ENCODE assay signal across 43 cellular contexts in genomic region chr1:170198090-170198489, GRCh38. TPM values are rescaled to one million over a fixed set of nuclear protein-coding genes. Genes with fewer than 3 reads are reported as not detected.
"Had no signal": no experiment of that assay in that cellular context is flagged by ENCODE, and none has a peak within 500 bp of the region (broad histone marks: within the 10 kb centered on the region; RNA-seq: fewer than 3 reads in every experiment).

No MANE protein-coding gene starts in this region.

- H3K36me3 Mint-ChIP-seq: activated naive CD4-positive, alpha-beta T cell treated with anti-CD3 and anti-CD28 coated beads, Interleukin-2, amount 10 ng/mL, durations not matched to agents 7 days and 5 days; activated naive CD4-positive, alpha-beta T cell treated with anti-CD3 and anti-CD28 coated beads, Interleukin-2, amount 50 U/mL, for 24 hours; activated naive CD4-positive, alpha-beta T cell treated with anti-CD3 and anti-CD28 coated beads, Interleukin-2, amount 50 U/mL, for 72 hours; activated naive CD8-positive, alpha-beta T cell; activated naive CD8-positive, alpha-beta T cell treated with anti-CD3 and anti-CD28 coated beads for 36 hours; activated naive CD8-positive, alpha-beta T cell treated with anti-CD3 and anti-CD28 coated beads, Interleukin-2, amount 10 ng/mL, durations not matched to agents 7 days and 5 days; brain had no signal

- H3K4me3 Mint-ChIP-seq: activated naive CD4-positive, alpha-beta T cell treated with anti-CD3 and anti-CD28 coated beads for 36 hours; activated naive CD4-positive, alpha-beta T cell treated with anti-CD3 and anti-CD28 coated beads, Interleukin-2, amount 10 ng/mL, durations not matched to agents 7 days and 5 days; activated naive CD4-positive, alpha-beta T cell treated with anti-CD3 and anti-CD28 coated beads, Interleukin-2, amount 50 U/mL, for 24 hours; activated naive CD8-positive, alpha-beta T cell; activated naive CD8-positive, alpha-beta T cell treated with anti-CD3 and anti-CD28 coated beads for 36 hours; activated naive CD8-positive, alpha-beta T cell treated with anti-CD3 and anti-CD28 coated beads, Interleukin-2, amount 10 ng/mL, durations not matched to agents 7 days and 5 days; activated naive CD8-positive, alpha-beta T cell treated with anti-CD3 and anti-CD28 coated beads, Interleukin-2, amount 50 U/mL, for 24 hours; activated T-cell treated with anti-CD3 and anti-CD28 coated beads, Interleukin-2, amount 50 U/mL, for 24 hours; activated T-cell treated with anti-CD3 and anti-CD28 coated beads, Interleukin-2, amount 50 U/mL, for 4 hours; activated T-cell treated with anti-CD3 and anti-CD28 coated beads, Interleukin-2, amount 50 U/mL, for 72 hours; activated T-helper 1 cell treated with anti-CD3 and anti-CD28 coated beads, Interleukin-12 subunit alpha, Interleukin-12 subunit beta, Interleukin-2, Interleukin-4 antibody, amounts not matched to agents 30 ng/mL and 10 ng/mL and 1 ng/mL, durations not matched to agents 14 hours and 24 hours and 36 hours; activated T-helper 17 cell treated with anti-CD3 and anti-CD28 coated beads, Interleukin-2, amount 50 U/mL, for 72 hours; brain; central memory CD8-positive, alpha-beta T cell had no signal

- H3K9me3 ChIP-seq: adrenal gland, body of pancreas, breast epithelium had no signal

- FAIRE-seq: astrocyte, bronchial epithelial cell had no signal

- H3K27me3 ChIP-seq: adrenal gland, ascending aorta, body of pancreas, brain microvascular endothelial cell, breast epithelium, cardiac muscle cell had no signal

- DNase-seq: activated effector memory CD4-positive, alpha-beta T cell treated with anti-CD3 and anti-CD28 coated beads, Interleukin-2, amount 50 U/mL, for 16 hours; activated effector memory CD4-positive, alpha-beta T cell treated with Interleukin-2 at 50 U/mL for 16 hours; activated gamma-delta T cell; activated gamma-delta T cell treated with Interleukin-2 at 50 U/mL for 16 hours; activated naive CD4-positive, alpha-beta T cell; activated naive CD4-positive, alpha-beta T cell treated with anti-CD3 and anti-CD28 coated beads for 36 hours; activated naive CD4-positive, alpha-beta T cell treated with anti-CD3 and anti-CD28 coated beads, Interleukin-2, amount 10 ng/mL, durations not matched to agents 7 days and 5 days; activated naive CD4-positive, alpha-beta T cell treated with anti-CD3 and anti-CD28 coated beads, Interleukin-2, amount 50 U/mL, for 16 hours; activated naive CD4-positive, alpha-beta T cell treated with Interleukin-2 at 50 U/mL for 16 hours; activated naive CD8-positive, alpha-beta T cell treated with anti-CD3 and anti-CD28 coated beads for 36 hours; activated naive CD8-positive, alpha-beta T cell treated with anti-CD3 and anti-CD28 coated beads, Interleukin-2, amount 10 ng/mL, durations not matched to agents 7 days and 5 days; activated naive CD8-positive, alpha-beta T cell treated with anti-CD3 and anti-CD28 coated beads, Interleukin-2, amount 50 U/mL, for 24 hours; activated T-cell treated with anti-CD3 and anti-CD28 coated beads, Interleukin-2, amount 50 U/mL, for 1 hour; activated T-cell treated with anti-CD3 and anti-CD28 coated beads, Interleukin-2, amount 50 U/mL, for 24 hours; activated T-cell treated with anti-CD3 and anti-CD28 coated beads, Interleukin-2, amount 50 U/mL, for 4 hours; activated T-cell treated with anti-CD3 and anti-CD28 coated beads, Interleukin-2, amount 50 U/mL, for 48 hours; activated T-cell treated with anti-CD3 and anti-CD28 coated beads, Interleukin-2, amount 50 U/mL, for 72 hours; adrenal gland; amniotic stem cell; amygdala; anterior cingulate cortex; aorta; body of pancreas; brain microvascular endothelial cell; caudate nucleus; central memory CD4-positive, alpha-beta T cell; cerebellar nuclear complex had no signal

- H3K4me3 ChIP-seq: adrenal gland, ascending aorta, body of pancreas, breast epithelium, cardiac muscle cell had no signal

- H3K27me3 Mint-ChIP-seq: brain had no signal

- H3K27ac ChIP-seq: adrenal gland, body of pancreas, brain microvascular endothelial cell, breast epithelium, cardiac muscle cell had no signal

- H3K27ac Mint-ChIP-seq: activated naive CD4-positive, alpha-beta T cell treated with anti-CD3 and anti-CD28 coated beads for 36 hours; activated naive CD4-positive, alpha-beta T cell treated with anti-CD3 and anti-CD28 coated beads, Interleukin-2, amount 10 ng/mL, durations not matched to agents 7 days and 5 days; activated naive CD4-positive, alpha-beta T cell treated with anti-CD3 and anti-CD28 coated beads, Interleukin-2, amount 50 U/mL, for 24 hours; activated naive CD4-positive, alpha-beta T cell treated with anti-CD3 and anti-CD28 coated beads, Interleukin-2, amount 50 U/mL, for 72 hours; activated naive CD8-positive, alpha-beta T cell; activated naive CD8-positive, alpha-beta T cell treated with anti-CD3 and anti-CD28 coated beads for 36 hours; activated naive CD8-positive, alpha-beta T cell treated with anti-CD3 and anti-CD28 coated beads, Interleukin-2, amount 10 ng/mL, durations not matched to agents 7 days and 5 days; activated naive CD8-positive, alpha-beta T cell treated with anti-CD3 and anti-CD28 coated beads, Interleukin-2, amount 50 U/mL, for 24 hours; activated T-cell treated with anti-CD3 and anti-CD28 coated beads, Interleukin-2, amount 50 U/mL, for 24 hours; activated T-cell treated with anti-CD3 and anti-CD28 coated beads, Interleukin-2, amount 50 U/mL, for 72 hours; activated T-helper 1 cell treated with anti-CD3 and anti-CD28 coated beads, Interleukin-12 subunit alpha, Interleukin-12 subunit beta, Interleukin-2, Interleukin-4 antibody, amounts not matched to agents 30 ng/mL and 10 ng/mL and 1 ng/mL, durations not matched to agents 14 hours and 24 hours and 36 hours; activated T-helper 17 cell treated with anti-CD3 and anti-CD28 coated beads, Interleukin-2, amount 50 U/mL, for 72 hours; activated T-helper 2 cell treated with anti-CD3 and anti-CD28 coated beads, Interferon-gamma antibody, Interleukin-2, Interleukin-4, amounts not matched to agents 10 μg/mL and 5 μg/mL and 100 μg/mL, durations not matched to agents 14 hours and 24 hours and 36 hours; brain had no signal

- H3K9me3 Mint-ChIP-seq: activated naive CD4-positive, alpha-beta T cell treated with anti-CD3 and anti-CD28 coated beads for 36 hours; activated naive CD4-positive, alpha-beta T cell treated with anti-CD3 and anti-CD28 coated beads, Interleukin-2, amount 10 ng/mL, durations not matched to agents 7 days and 5 days; activated naive CD4-positive, alpha-beta T cell treated with anti-CD3 and anti-CD28 coated beads, Interleukin-2, amount 50 U/mL, for 24 hours; activated naive CD8-positive, alpha-beta T cell treated with anti-CD3 and anti-CD28 coated beads for 36 hours; activated naive CD8-positive, alpha-beta T cell treated with anti-CD3 and anti-CD28 coated beads, Interleukin-2, amount 10 ng/mL, durations not matched to agents 7 days and 5 days; activated naive CD8-positive, alpha-beta T cell treated with anti-CD3 and anti-CD28 coated beads, Interleukin-2, amount 50 U/mL, for 24 hours; activated T-cell treated with anti-CD3 and anti-CD28 coated beads, Interleukin-2, amount 50 U/mL, for 24 hours; activated T-cell treated with anti-CD3 and anti-CD28 coated beads, Interleukin-2, amount 50 U/mL, for 4 hours; activated T-helper 1 cell treated with anti-CD3 and anti-CD28 coated beads, Interleukin-12 subunit alpha, Interleukin-12 subunit beta, Interleukin-2, Interleukin-4 antibody, amounts not matched to agents 30 ng/mL and 10 ng/mL and 1 ng/mL, durations not matched to agents 14 hours and 24 hours and 36 hours; activated T-helper 17 cell treated with anti-CD3 and anti-CD28 coated beads, Interleukin-2, amount 50 U/mL, for 72 hours; activated T-helper 2 cell treated with anti-CD3 and anti-CD28 coated beads, Interferon-gamma antibody, Interleukin-2, Interleukin-4, amounts not matched to agents 10 μg/mL and 5 μg/mL and 100 μg/mL, durations not matched to agents 14 hours and 24 hours and 36 hours; central memory CD8-positive, alpha-beta T cell had no signal

- H3K36me3 ChIP-seq: adrenal gland, ascending aorta, brain microvascular endothelial cell, breast epithelium, cardiac muscle cell had no signal

- H3K4me1 Mint-ChIP-seq: activated naive CD4-positive, alpha-beta T cell treated with anti-CD3 and anti-CD28 coated beads, Interleukin-2, amount 10 ng/mL, durations not matched to agents 7 days and 5 days; activated naive CD4-positive, alpha-beta T cell treated with anti-CD3 and anti-CD28 coated beads, Interleukin-2, amount 50 U/mL, for 24 hours; activated naive CD8-positive, alpha-beta T cell treated with anti-CD3 and anti-CD28 coated beads for 36 hours; activated naive CD8-positive, alpha-beta T cell treated with anti-CD3 and anti-CD28 coated beads, Interleukin-2, amount 10 ng/mL, durations not matched to agents 7 days and 5 days; activated naive CD8-positive, alpha-beta T cell treated with anti-CD3 and anti-CD28 coated beads, Interleukin-2, amount 50 U/mL, for 24 hours; activated T-helper 17 cell treated with anti-CD3 and anti-CD28 coated beads, Interleukin-2, amount 50 U/mL, for 72 hours; brain; central memory CD8-positive, alpha-beta T cell had no signal

- H3K4me1 ChIP-seq: breast epithelium had no signal

RNA-seq across cellular contexts. Expression of gene NTMT2, which starts 52.3 kb away (rescaled TPM):
- total RNA-seq: activated naive CD4-positive, alpha-beta T cell treated with anti-CD3 and anti-CD28 coated beads for 36 hours; activated naive CD4-positive, alpha-beta T cell treated with anti-CD3 and anti-CD28 coated beads, Interleukin-2, amount 50 U/mL, for 72 hours; activated naive CD8-positive, alpha-beta T cell treated with anti-CD3 and anti-CD28 coated beads for 36 hours; activated naive CD8-positive, alpha-beta T cell treated with anti-CD3 and anti-CD28 coated beads, Interleukin-2, amount 10 ng/mL, durations not matched to agents 7 days and 5 days; activated T-cell treated with anti-CD3 and anti-CD28 coated beads, Interleukin-2, amount 50 U/mL, for 4 hours; activated T-cell treated with anti-CD3 and anti-CD28 coated beads, Interleukin-2, amount 50 U/mL, for 72 hours; activated T-helper 1 cell treated with anti-CD3 and anti-CD28 coated beads, Interleukin-12 subunit alpha, Interleukin-12 subunit beta, Interleukin-2, Interleukin-4 antibody, amounts not matched to agents 30 ng/mL and 10 ng/mL and 1 ng/mL, durations not matched to agents 14 hours and 24 hours and 36 hours; activated T-helper 17 cell treated with anti-CD3 and anti-CD28 coated beads, Interleukin-2, amount 50 U/mL, for 72 hours; activated T-helper 2 cell treated with anti-CD3 and anti-CD28 coated beads, Interferon-gamma antibody, Interleukin-2, Interleukin-4, amounts not matched to agents 10 μg/mL and 5 μg/mL and 100 μg/mL, durations not matched to agents 14 hours and 24 hours and 36 hours; adrenal gland; aorta; ascending aorta; astrocyte; body of pancreas; breast epithelium; bronchial epithelial cell; cardiac muscle cell; cerebellum; chondrocyte had no signal
- polyA plus RNA-seq: adipose tissue, adrenal gland, aorta had no signal
